Comparison of ENCODE assay signal across 23 cellular contexts in the genomic region with DNA sequence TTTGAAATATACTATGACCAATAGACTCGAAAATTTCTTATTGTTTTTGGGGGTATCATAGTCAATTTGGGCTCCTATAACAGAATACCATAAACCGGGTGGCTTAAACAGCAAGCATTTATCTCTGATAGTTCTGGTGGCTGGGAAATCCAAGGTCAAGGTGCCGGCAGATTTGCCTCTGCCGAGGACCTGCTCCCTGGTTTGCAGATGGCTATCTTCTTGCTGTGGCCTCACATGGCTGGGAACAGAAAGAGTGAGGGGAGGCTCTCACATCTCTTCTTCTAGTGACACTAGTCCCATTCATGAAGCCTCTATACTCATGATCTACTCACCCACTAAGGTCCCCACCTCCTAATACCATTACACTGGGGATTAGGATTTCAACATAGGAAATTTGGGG.
DNase-seq lines count a peak whose midpoint lies in the region; ATAC-seq, FAIRE-seq and TF ChIP-seq lines count a peak whose summit lies in the region.
"Had no signal": no experiment of that assay in that cellular context is flagged by ENCODE, and none has a peak within 500 bp of the region (broad histone marks: within the 10 kb centered on the region; RNA-seq: fewer than 3 reads in every experiment).

No MANE protein-coding gene starts in this region.

- peaks cover 4% of the 10 kb centered on the region for H3K9me3 Mint-ChIP-seq in natural killer cell treated with Interleukin-12 subunit alpha and Interleukin-12 subunit beta and Interleukin-15 and Interleukin-18, amount 100 ng/mL, for 72 hours
- H3K9me3 Mint-ChIP-seq in natural killer cell: peaks cover 4% of the 10 kb centered on the region in 2 donors

- no peak overlapping the region for H3K4me3 Mint-ChIP-seq in natural killer cell treated with Interleukin-12 subunit alpha and Interleukin-12 subunit beta and Interleukin-15 and Interleukin-18, amount 100 ng/mL, for 72 hours
- no peak overlapping the region for H3K4me3 Mint-ChIP-seq in natural killer cell

- SMC1A ChIA-PET in GM12878 (lab: Charles Lee; ENCODE audit: uncharacterized antibody, unreplicated experiment): interaction anchor here (0.8 to 2.9 kb wide), 9 partner anchors 9 to 127 kb away, joined by 3 to 9 read pairs (median 4); no protein-coding TSS in a partner anchor

- FAIRE-seq in GM12878 (lab: Jason Lieb, UNC): no peak
- FAIRE-seq: GM19239, H1, RCC 7860 had no signal

- no peak overlapping the region for H3K9ac ChIP-seq in GM12878 (ENCODE audit: control insufficient read depth, insufficient read depth, low read length)
- H3K9ac ChIP-seq: BLaER1 treated with 17β-estradiol and CSF1 and Interleukin-3, amounts not matched to agents 10 nM and 100 nM had no signal

- in situ Hi-C loops in GM12878 (cut with MboI): no loop called here

- TF ChIP-seq EP300 in GM12878 (IDR thresholded peaks at IDR 0.05; ENCODE audit: borderline replicate concordance in 1 of 2, control insufficient read depth in 1 of 2, low read depth in 2 of 2, low read length in 2 of 2): no peak

- H3K79me2 ChIP-seq in GM12878 (ENCODE audit: control insufficient read depth, insufficient read depth, low read length): no peaks in the 10 kb centered on the region; the same call in 1 of the 2 replicates

- H3K27ac ChIP-seq in GM12878 (ENCODE audit: control insufficient read depth, insufficient read depth): peak overlapping the region; percentile 7; the same call in 1 of the 2 replicates
- H3K27ac ChIP-seq: BLaER1 treated with 17β-estradiol and CSF1 and Interleukin-3, amounts not matched to agents 10 nM and 100 nM; SJSA1 had no signal

- CTCF ChIA-PET in GM12878 (lab: Yijun Ruan, JAX): interaction anchor here (0.6 to 1.2 kb wide), 4 partner anchors 9 to 94 kb away, joined by 3 read pairs; no protein-coding TSS in a partner anchor

- TF ChIP-seq POLR2A in GM12878 (IDR thresholded peaks at IDR 0.05; ENCODE audit: low read depth, low read length): no peak

- intact Hi-C loops in natural killer cell (cut with micrococcal nuclease) (no loop called here), GM12878 (cut with micrococcal nuclease; ENCODE audit: unreplicated experiment) (no loop called here), sciatic nerve (cut with DNase I) (no loop called here)

- H3K27me3 Mint-ChIP-seq in natural killer cell treated with Interleukin-12 subunit alpha and Interleukin-12 subunit beta and Interleukin-15 and Interleukin-18, amount 100 ng/mL, for 72 hours: no peaks in the 10 kb centered on the region
- H3K27me3 Mint-ChIP-seq in natural killer cell (ENCODE audit: low read depth in 2 of 2): no peaks in the 10 kb centered on the region
- H3K27me3 Mint-ChIP-seq: CD8-positive, alpha-beta memory T cell had no signal

- peak overlapping the region; percentile 32 to 74 for H3K27ac Mint-ChIP-seq in natural killer cell treated with Interleukin-12 subunit alpha and Interleukin-12 subunit beta and Interleukin-15 and Interleukin-18, amount 100 ng/mL, for 72 hours
- no peak overlapping the region for H3K27ac Mint-ChIP-seq in natural killer cell

- WGBS in GM12878 (ENCODE audit: insufficient coverage, insufficient replicate concordance, low lambda C conversion rate, missing lambda C conversion rate): 83% methylated on average over 4 of the region's 4 CpGs

- H4K20me1 ChIP-seq in GM12878 (ENCODE audit: control insufficient read depth, insufficient read depth): no peaks in the 10 kb centered on the region
- H4K20me1 ChIP-seq: BLaER1 treated with 17β-estradiol and CSF1 and Interleukin-3, amounts not matched to agents 10 nM and 100 nM had no signal

- TF ChIP-seq CTCF in natural killer cell (IDR thresholded peaks at IDR 0.05): no peak
- TF ChIP-seq CTCF in GM12878 (IDR thresholded peaks at IDR 0.05 in 2 of 3, conservative IDR thresholded peaks at IDR 0.05 in 1 of 3; ENCODE audit: control insufficient read depth in 2 of 3, extremely low read depth in 1 of 3, insufficient read depth in 1 of 3, low read depth in 3 of 3, low read length in 3 of 3): no peak

- POLR2A ChIA-PET in GM12878 (lab: Charles Lee): interaction anchor here (0.5 to 1.5 kb wide), 5 partner anchors 9 to 298 kb away, joined by 3 to 8 read pairs (median 4); no protein-coding TSS in a partner anchor

- no peaks in the 10 kb centered on the region for H3K36me3 ChIP-seq in GM12878 (ENCODE audit: control insufficient read depth in 2 of 2, insufficient read depth in 2 of 2, low read length in 1 of 2)
- H3K36me3 ChIP-seq: SJSA1 had no signal

- H3K9me3 ChIP-seq in GM12878 (replicated peaks; ENCODE audit: control insufficient read depth, insufficient read depth, low read length): no peaks in the 10 kb centered on the region; the same call in none of the 3 replicates

- no peak overlapping the region for H3K4me2 ChIP-seq in GM12878 (ENCODE audit: control insufficient read depth, insufficient read depth)
- H3K4me2 ChIP-seq: BLaER1 treated with 17β-estradiol and CSF1 and Interleukin-3, amounts not matched to agents 10 nM and 100 nM had no signal

- H3K27me3 ChIP-seq in GM12878 (replicated peaks in 1 of 2; ENCODE audit: control insufficient read depth in 2 of 2, insufficient read depth in 2 of 2, low read length in 1 of 2): no peaks in the 10 kb centered on the region
- H3K27me3 ChIP-seq: BLaER1 treated with 17β-estradiol and CSF1 and Interleukin-3, amounts not matched to agents 10 nM and 100 nM; SJSA1 had no signal

- no peak overlapping the region for H2AFZ ChIP-seq in GM12878 (ENCODE audit: control insufficient read depth, low read depth, low read length)

- DNase-seq in natural killer cell treated with Interleukin-12 subunit alpha and Interleukin-12 subunit beta and Interleukin-15 and Interleukin-18, amount 100 ng/mL, for 72 hours (ENCODE audit: low spot score): no peak
- DNase-seq in natural killer cell: no peak
- DNase-seq in GM12878 (ENCODE audit: low read depth, low spot score): no peak
- DNase-seq in foreskin melanocyte: no peak
- no peak for DNase-seq in sciatic nerve (ENCODE audit: low spot score)
- DNase-seq: Calu3; CD8-positive, alpha-beta memory T cell; DMS153; Kasumi-1; NCI-H1694; NCI-H2081; NCI-H2171; NCI-H345; NCI-H524; NCI-H774 had no signal

- H3K36me3 Mint-ChIP-seq in natural killer cell treated with Interleukin-12 subunit alpha and Interleukin-12 subunit beta and Interleukin-15 and Interleukin-18, amount 100 ng/mL, for 72 hours: peaks cover 25% of the 10 kb centered on the region
- peaks cover 18% of the 10 kb centered on the region for H3K36me3 Mint-ChIP-seq in natural killer cell

- H3K4me1 Mint-ChIP-seq in natural killer cell treated with Interleukin-12 subunit alpha and Interleukin-12 subunit beta and Interleukin-15 and Interleukin-18, amount 100 ng/mL, for 72 hours (ENCODE audit: low read depth in 2 of 2): peaks cover 33 to 62% of the 10 kb centered on the region in 2 donors
- peaks cover 32 to 46% of the 10 kb centered on the region in 2 donors for H3K4me1 Mint-ChIP-seq in natural killer cell

- no peak for ATAC-seq in natural killer cell treated with Interleukin-12 subunit alpha and Interleukin-12 subunit beta and Interleukin-15 and Interleukin-18, amount 100 ng/mL, for 72 hours
- ATAC-seq in natural killer cell: no peak
- ATAC-seq in HG02870 (IDR thresholded peaks at IDR 0.05; ENCODE audit: unreplicated experiment): peak; percentile 14
- peak; percentile 15; the same call in 1 of the 3 replicates for ATAC-seq in GM12878
- no peak for ATAC-seq in sciatic nerve
- ATAC-seq in HG02852 (IDR thresholded peaks at IDR 0.05; ENCODE audit: unreplicated experiment): no peak
- ATAC-seq: HCT116 had no signal

- H3K4me1 ChIP-seq in GM12878 (ENCODE audit: control insufficient read depth, insufficient read depth, low read length): peaks cover 13% of the 10 kb centered on the region
- H3K4me1 ChIP-seq: BLaER1 treated with 17β-estradiol and CSF1 and Interleukin-3, amounts not matched to agents 10 nM and 100 nM had no signal

- RAD21 ChIA-PET in GM12878 (lab: Charles Lee; ENCODE audit: unreplicated experiment): interaction anchor here (0.6 to 1.6 kb wide), 10 partner anchors 9 to 1192 kb away, joined by 3 to 6 read pairs (median 3); no protein-coding TSS in a partner anchor

- BruUV-seq in GM12878 (replicated peaks; lab: Mats Ljungman, UMichigan): no TSS peak

- no peak overlapping the region for H3K4me3 ChIP-seq in GM12878
- H3K4me3 ChIP-seq: BLaER1 treated with 17β-estradiol and CSF1 and Interleukin-3, amounts not matched to agents 10 nM and 100 nM; SJSA1 had no signal

- no peak for TF ChIP-seq RAD21 in GM12878 (IDR thresholded peaks at IDR 0.05; ENCODE audit: insufficient read depth, low read depth, low read length)

TF ChIP-seq in GM12878, 131 proteins besides CTCF, POLR2A, EP300 and RAD21 (continues in another document):
- TF ChIP-seq, protein P1, sequence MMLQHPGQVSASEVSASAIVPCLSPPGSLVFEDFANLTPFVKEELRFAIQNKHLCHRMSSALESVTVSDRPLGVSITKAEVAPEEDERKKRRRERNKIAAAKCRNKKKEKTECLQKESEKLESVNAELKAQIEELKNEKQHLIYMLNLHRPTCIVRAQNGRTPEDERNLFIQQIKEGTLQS (IDR thresholded peaks at IDR 0.05; ENCODE audit: borderline replicate concordance, extremely low read depth, low read depth, low read length): no peak
- TF ChIP-seq NFXL1 (IDR thresholded peaks at IDR 0.05; ENCODE audit: borderline replicate concordance) (no peak), POLR2AphosphoS2 (IDR thresholded peaks at IDR 0.05; ENCODE audit: low read depth, low read length) (no peak), SMAD5 (IDR thresholded peaks at IDR 0.05; ENCODE audit: low read depth) (no peak), ZNF217 (IDR thresholded peaks at IDR 0.05) (no peak), SMAD1 (IDR thresholded peaks at IDR 0.05; ENCODE audit: low read depth, partially characterized antibody) (no peak), ETV6 (conservative IDR thresholded peaks at IDR 0.05 in 1 of 2, IDR thresholded peaks at IDR 0.05 in 1 of 2; ENCODE audit: borderline replicate concordance in 1 of 2, low read depth in 1 of 2) (no peak), POLR2AphosphoS5 (IDR thresholded peaks at IDR 0.05; ENCODE audit: low read length) (no peak), KDM1A (IDR thresholded peaks at IDR 0.05; ENCODE audit: borderline replicate concordance) (no peak), MYB (IDR thresholded peaks at IDR 0.05; ENCODE audit: borderline replicate concordance, low read depth, low read length) (no peak), MTA2 (IDR thresholded peaks at IDR 0.05; ENCODE audit: low read depth) (no peak), HDAC6 (IDR thresholded peaks at IDR 0.05; ENCODE audit: unreplicated experiment) (no peak)
- TF ChIP-seq, protein P2, sequence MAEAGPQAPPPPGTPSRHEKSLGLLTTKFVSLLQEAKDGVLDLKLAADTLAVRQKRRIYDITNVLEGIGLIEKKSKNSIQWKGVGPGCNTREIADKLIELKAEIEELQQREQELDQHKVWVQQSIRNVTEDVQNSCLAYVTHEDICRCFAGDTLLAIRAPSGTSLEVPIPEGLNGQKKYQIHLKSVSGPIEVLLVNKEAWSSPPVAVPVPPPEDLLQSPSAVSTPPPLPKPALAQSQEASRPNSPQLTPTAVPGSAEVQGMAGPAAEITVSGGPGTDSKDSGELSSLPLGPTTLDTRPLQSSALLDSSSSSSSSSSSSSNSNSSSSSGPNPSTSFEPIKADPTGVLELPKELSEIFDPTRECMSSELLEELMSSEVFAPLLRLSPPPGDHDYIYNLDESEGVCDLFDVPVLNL (IDR thresholded peaks at IDR 0.05; ENCODE audit: low read depth, low read length): no peak

Comparison
In these comparisons a context has a peak if more than half of its experiments do, and no peak if none do; other contexts are left out.
1. H3K27ac Mint-ChIP-seq: peak in natural killer cell treated with Interleukin-12 subunit alpha and Interleukin-12 subunit beta and Interleukin-15 and Interleukin-18, amount 100 ng/mL, for 72 hours (2 of 2); none in natural killer cell (0 of 2).
2. ATAC-seq: peak in HG02870 (single experiment) and GM12878 (single experiment); none in natural killer cell treated with Interleukin-12 subunit alpha and Interleukin-12 subunit beta and Interleukin-15 and Interleukin-18, amount 100 ng/mL, for 72 hours (0 of 2), natural killer cell (0 of 3), sciatic nerve (single experiment) and HG02852 (single experiment).